ENCODE assay signal across 1 cellular context in genomic region chr12:88218293-88218692, GRCh38.
TF ChIP-seq lines count a peak whose summit lies in the region.

No MANE protein-coding gene starts in this region.

TF ChIP-seq in H1, 55 proteins besides CTCF, POLR2A, EP300 and RAD21:
- no peak for TF ChIP-seq ATF2 (IDR thresholded peaks at IDR 0.05; ENCODE audit: low read length)
- no peak for TF ChIP-seq RBBP5 (IDR thresholded peaks at IDR 0.05; ENCODE audit: borderline replicate concordance, low read depth, low read length)
- TF ChIP-seq HDAC2 (IDR thresholded peaks at IDR 0.05; ENCODE audit: borderline replicate concordance in 1 of 2, low read depth in 2 of 2, low read length in 2 of 2) = no peak
- TF ChIP-seq SP2 (IDR thresholded peaks at IDR 0.05; ENCODE audit: low read length) = no peak
- TF ChIP-seq SP4 (IDR thresholded peaks at IDR 0.05; ENCODE audit: low read length) = no peak
- TF ChIP-seq HDAC6 (IDR thresholded peaks at IDR 0.05; ENCODE audit: low read depth, low read length) = no peak
- TF ChIP-seq CBX8 (IDR thresholded peaks at IDR 0.05; ENCODE audit: borderline replicate concordance, low read depth, low read length) = no peak
- no peak for TF ChIP-seq GTF2F1 (IDR thresholded peaks at IDR 0.05; ENCODE audit: borderline replicate concordance, low read depth, low read length)
- no peak for TF ChIP-seq SRF (IDR thresholded peaks at IDR 0.05; ENCODE audit: low read depth, low read length)
- no peak for TF ChIP-seq TAF1 (IDR thresholded peaks at IDR 0.05; ENCODE audit: low read depth, low read length)
- no peak for TF ChIP-seq EGR1 (IDR thresholded peaks at IDR 0.05; ENCODE audit: borderline replicate concordance, low read depth, low read length)
- TF ChIP-seq POU5F1 (IDR thresholded peaks at IDR 0.05; ENCODE audit: low read depth, low read length) = no peak
- no peak for TF ChIP-seq KDM5A (IDR thresholded peaks at IDR 0.05; ENCODE audit: low read length)
- no peak for TF ChIP-seq CREB1 (IDR thresholded peaks at IDR 0.05)
- no peak for TF ChIP-seq MAFK (IDR thresholded peaks at IDR 0.05; ENCODE audit: low read depth, low read length)
TF ChIP-seq in H1: peak in this region for 0.
